Comparison of ENCODE assay signal across 20 cellular contexts in genomic region chr4:173397604-173398003, GRCh38. TPM values are rescaled to one million over a fixed set of nuclear protein-coding genes. Genes with fewer than 3 reads are reported as not detected.
DNase-seq lines count a peak whose midpoint lies in the region; ATAC-seq, FAIRE-seq and TF ChIP-seq lines count a peak whose summit lies in the region.
"Had no signal": no experiment of that assay in that cellular context is flagged by ENCODE, and none has a peak within 500 bp of the region (broad histone marks: within the 10 kb centered on the region; RNA-seq: fewer than 3 reads in every experiment).

No MANE protein-coding gene starts in this region.

- H3K27ac ChIP-seq in caudate nucleus (ENCODE audit: low read depth, low read length) (peak overlapping the region; percentile 46), stomach smooth muscle (ENCODE audit: low read length) (no peak overlapping the region)

- H3K4me3 Mint-ChIP-seq in endothelial cell (ENCODE audit: unreplicated experiment): no peak overlapping the region
- H3K4me3 Mint-ChIP-seq: CD14-positive monocyte, H9 had no signal

- no peaks in the 10 kb centered on the region for H3K4me1 Mint-ChIP-seq in endothelial cell (ENCODE audit: unreplicated experiment)
- H3K4me1 Mint-ChIP-seq: CD14-positive monocyte, H9 had no signal

- FAIRE-seq in GM19239 (lab: Jason Lieb, UNC): no peak
- FAIRE-seq: G401.6, HepG2 had no signal

- no peak for ATAC-seq in HG03039 (IDR thresholded peaks at IDR 0.05; ENCODE audit: unreplicated experiment)
- ATAC-seq: HepG2, PC-3 had no signal

- H3K27me3 ChIP-seq in neuron (ENCODE audit: insufficient read depth, low read length): no peaks in the 10 kb centered on the region
- no peaks in the 10 kb centered on the region for H3K27me3 ChIP-seq in stomach smooth muscle (ENCODE audit: control insufficient read depth in 1 of 2, insufficient read depth in 2 of 2, low read length in 2 of 2)

- no peak overlapping the region for H2AFZ ChIP-seq in neuron (ENCODE audit: low read depth, low read length)

- H3K4me3 ChIP-seq in neuron (ENCODE audit: low read length) (peak overlapping the region; percentile 45), stomach smooth muscle (ENCODE audit: low read length in 2 of 2) (peak overlapping the region; percentile 1 to 42)

- H3K9me3 ChIP-seq in neuron (ENCODE audit: low read length): no peaks in the 10 kb centered on the region
- H3K9me3 ChIP-seq in stomach smooth muscle (ENCODE audit: control insufficient read depth in 2 of 2, low read length in 2 of 2): no peaks in the 10 kb centered on the region

- no peaks in the 10 kb centered on the region for H3K9me3 Mint-ChIP-seq in endothelial cell (ENCODE audit: unreplicated experiment)
- H3K9me3 Mint-ChIP-seq: CD14-positive monocyte, H9 had no signal

- H3K36me3 ChIP-seq in neuron (ENCODE audit: insufficient read depth, low read length): no peaks in the 10 kb centered on the region
- peaks cover 0 to 3% of the 10 kb centered on the region in 2 donors for H3K36me3 ChIP-seq in stomach smooth muscle (ENCODE audit: control insufficient read depth in 2 of 2, insufficient read depth in 2 of 2, low read length in 2 of 2)

- DNase-seq in caudate nucleus (lab: John Stamatoyannopoulos, UW) (no peak), GM19239 (ENCODE audit: insufficient read length, low spot score) (no peak), endothelial cell (ENCODE audit: low spot score) (no peak)
- no peak for DNase-seq in activated effector memory CD4-positive, alpha-beta T cell treated with anti-CD3 and anti-CD28 coated beads, Interleukin-2, amount 50 U/mL, for 16 hours
- DNase-seq: ACHN, AML-193, H9, KBM-7, NCI-H1105, NCI-H2081 treated with DMSO at 0.1 percent for 48 hours, NCI-H510A treated with DMSO at 0.1 percent for 48 hours, NCI-H774, PC-3, RPMI8226 had no signal

- H3K27ac Mint-ChIP-seq in endothelial cell (ENCODE audit: unreplicated experiment): no peak overlapping the region
- H3K27ac Mint-ChIP-seq: CD14-positive monocyte, H9 had no signal

- TF ChIP-seq CTCF in endothelial cell (IDR thresholded peaks at IDR 0.05; ENCODE audit: unreplicated experiment): no peak

- peak overlapping the region in 1 of 2 donors; percentile 58 for H3K9ac ChIP-seq in stomach smooth muscle (ENCODE audit: low read length in 2 of 2)

- H3K36me3 Mint-ChIP-seq in endothelial cell (ENCODE audit: low read depth, unreplicated experiment): peaks cover under 1% of the 10 kb centered on the region

- H3K4me1 ChIP-seq in neuron (ENCODE audit: insufficient read depth, low read length): peaks cover 22% of the 10 kb centered on the region
- H3K4me1 ChIP-seq in stomach smooth muscle (ENCODE audit: control insufficient read depth, insufficient read depth, low read length): no peaks in the 10 kb centered on the region

- H3K27me3 Mint-ChIP-seq in endothelial cell (ENCODE audit: unreplicated experiment): no peaks in the 10 kb centered on the region

RNA-seq across cellular contexts. Expression of gene SCRG1, which starts 1.3 kb away (rescaled TPM):
- not detected for total RNA-seq in endothelial cell (ENCODE audit: unreplicated experiment)
- total RNA-seq: H9, HepG2, PC-3 had no signal

RNA-seq across cellular contexts. Expression of gene SAP30, which starts 26.9 kb away (rescaled TPM):
- total RNA-seq in endothelial cell (ENCODE audit: unreplicated experiment): 22.2 TPM
